In the genomic region with DNA sequence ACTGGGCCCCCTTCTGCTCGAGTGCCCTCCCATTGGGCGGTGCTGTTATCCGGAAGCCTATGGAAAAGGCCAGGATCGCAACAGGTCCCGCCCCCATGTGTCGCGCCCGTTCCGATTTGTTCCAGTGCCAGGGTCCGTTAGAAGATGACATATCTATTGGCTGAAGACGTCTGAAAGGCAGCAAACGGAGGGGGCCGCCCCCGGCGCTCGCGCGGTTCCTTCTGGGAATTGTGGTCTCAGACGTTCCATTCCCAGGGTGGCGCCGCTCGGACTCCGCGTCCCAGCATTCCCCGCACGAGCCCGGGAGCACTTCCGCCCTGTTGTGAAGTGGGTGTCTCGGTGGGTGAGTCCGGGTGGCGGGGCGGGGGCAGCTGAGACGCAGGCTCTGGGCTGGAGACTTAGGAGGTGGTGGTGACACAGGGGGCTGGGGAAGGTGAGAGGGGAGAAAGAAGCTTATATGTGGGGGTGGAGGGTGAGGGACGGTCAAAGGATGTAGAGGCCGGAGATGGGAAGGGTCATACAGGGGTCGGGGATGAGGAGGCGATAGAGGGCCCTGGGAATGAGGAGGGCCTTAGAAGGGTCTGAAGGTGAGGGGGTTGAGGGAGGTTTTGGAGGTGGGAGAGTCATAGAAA, we compare ENCODE assay signal across 8 cellular contexts. TPM values are rescaled to one million over a fixed set of nuclear protein-coding genes. Genes with fewer than 3 reads are reported as not detected.
A peak's percentile ranks its signal among the peaks of the same experiment; 100 is the strongest.
DNase-seq lines count a peak whose midpoint lies in the region; ATAC-seq and TF ChIP-seq lines count a peak whose summit lies in the region.

Gene ZSCAN20, plus strand, starts transcription at position 297 of the 632 bp plus-strand sequence. CDS start 6,644 bp downstream, outside the sequence.

- DNase-seq in GM12865 (ENCODE audit: low read depth) = peak; percentile 97
- DNase-seq in NCI-H1417 treated with DMSO at 0.1 percent for 48 hours (lab: John Stamatoyannopoulos, UW) = peak; percentile 90
- DNase-seq in SW 1271 (lab: John Stamatoyannopoulos, UW) = peak; percentile 87 to 97
- DNase-seq in adipocyte (ENCODE audit: low read depth) = peak; percentile 99
- peak; percentile 98 for DNase-seq in cardiac septum (ENCODE audit: low spot score)
- peak; percentile 94 to 96 for DNase-seq in tibial nerve (ENCODE audit: low spot score in 2 of 2)

- H3K36me3 ChIP-seq in adipocyte (ENCODE audit: control insufficient read depth, insufficient read depth, low read length, severe bottlenecking) (no peaks in the 10 kb centered on the region), parathyroid adenoma (ENCODE audit: control insufficient read depth, insufficient read depth, low read length) (no peaks in the 10 kb centered on the region), tibial nerve (no peaks in the 10 kb centered on the region)

- H3K27me3 ChIP-seq in adipocyte (replicated peaks; ENCODE audit: control insufficient read depth, insufficient read depth, low read length) (no peaks in the 10 kb centered on the region), parathyroid adenoma (ENCODE audit: control insufficient read depth, insufficient read depth, low read length) (no peaks in the 10 kb centered on the region), tibial nerve (no peaks in the 10 kb centered on the region)

- H3K79me2 ChIP-seq in parathyroid adenoma = no peaks in the 10 kb centered on the region

- H3K9ac ChIP-seq in adipocyte (ENCODE audit: low read length) = peak within 1 kb of the TSS; percentile 91
- H3K9ac ChIP-seq in parathyroid adenoma = peak within 1 kb of the TSS; percentile 38

- H3K9me3 ChIP-seq in adipocyte (ENCODE audit: control insufficient read depth, low read length) (no peaks in the 10 kb centered on the region), parathyroid adenoma (ENCODE audit: control insufficient read depth, low read length) (no peaks in the 10 kb centered on the region), tibial nerve (no peaks in the 10 kb centered on the region)

- peak within 1 kb of the TSS; percentile 58 for H3K27ac ChIP-seq in parathyroid adenoma
- peak within 1 kb of the TSS in 3 of 4 donors; percentile 48 to 87 (median 82) for H3K27ac ChIP-seq in tibial nerve

- TF ChIP-seq EP300 in tibial nerve (IDR thresholded peaks at IDR 0.05) = peak; percentile 76 to 78

- TF ChIP-seq POLR2A in tibial nerve (IDR thresholded peaks at IDR 0.05) = peak in 1 of 2 donors; percentile 50

- H3K4me3 ChIP-seq in GM12865 (ENCODE audit: low read depth, low read length) (peak within 1 kb of the TSS; percentile 65), adipocyte (ENCODE audit: low read length) (peak within 1 kb of the TSS; percentile 90), parathyroid adenoma (ENCODE audit: low read depth, low read length) (peak within 1 kb of the TSS; percentile 92), tibial nerve (peak within 1 kb of the TSS; percentile 45 to 65 (median 51))

- 0 to 1% methylated on average over 30 to 37 of the region's 37 CpGs for WGBS in tibial nerve, 2 donors

- ATAC-seq in HG02763 (IDR thresholded peaks at IDR 0.05; ENCODE audit: unreplicated experiment) = peak; percentile 93

- H2AFZ ChIP-seq in parathyroid adenoma = peak within 1 kb of the TSS; percentile 62

- H3K4me2 ChIP-seq in parathyroid adenoma (ENCODE audit: low read length) = peak within 1 kb of the TSS; percentile 96

- peaks cover 43% of the 10 kb centered on the region for H3K4me1 ChIP-seq in adipocyte (ENCODE audit: control insufficient read depth, insufficient read depth, low read length)
- no peaks in the 10 kb centered on the region for H3K4me1 ChIP-seq in parathyroid adenoma
- H3K4me1 ChIP-seq in tibial nerve = peaks cover 0 to 47% (median 6%) of the 10 kb centered on the region in 4 donors

- intact Hi-C loops in cardiac septum (cut with DNase I) = loop anchor here (1.0 kb wide), 1 partner anchor 138 kb away; no protein-coding TSS in a partner anchor

- TF ChIP-seq CTCF in GM12865 (IDR thresholded peaks at IDR 0.05; ENCODE audit: insufficient read depth, low read depth, low read length, missing control alignments) (no peak), parathyroid adenoma (IDR thresholded peaks at IDR 0.05) (no peak), tibial nerve (IDR thresholded peaks at IDR 0.05) (peak in 1 of 5 experiments; percentile 42)

RNA-seq across cellular contexts. Expression of gene ZSCAN20, which starts in this region (rescaled TPM):
- total RNA-seq in cardiac septum = 8.3 TPM
- total RNA-seq in tibial nerve = 1 to 10 TPM; 6.9 to 9.4 (median 7.8) TPM

Comparison
In these comparisons a context has a peak if more than half of its experiments do, and no peak if none do; other contexts are left out.
1. Peak in every context shown above with its lines: DNase-seq, ATAC-seq, H3K4me3 ChIP-seq and H3K27ac ChIP-seq.